In genomic region chr22:20510811-20511577, GRCh38 we compare ENCODE assay signal across 15 cellular contexts. TPM values are rescaled to one million over a fixed set of nuclear protein-coding genes. Genes with fewer than 3 reads are reported as not detected.
A peak's percentile ranks its signal among the peaks of the same experiment; 100 is the strongest.
DNase-seq lines count a peak whose midpoint lies in the region; ATAC-seq and TF ChIP-seq lines count a peak whose summit lies in the region.
"Had no signal": no experiment of that assay in that cellular context is flagged by ENCODE, and none has a peak within 500 bp of the region (broad histone marks: within the 10 kb centered on the region; RNA-seq: fewer than 3 reads in every experiment).

No MANE protein-coding gene starts in this region.

- intact Hi-C loops in activated naive CD4-positive, alpha-beta T cell treated with anti-CD3 and anti-CD28 coated beads for 36 hours (cut with micrococcal nuclease): no loop called here

- H3K36me3 Mint-ChIP-seq in activated naive CD4-positive, alpha-beta T cell treated with anti-CD3 and anti-CD28 coated beads, Interleukin-2, amount 50 U/mL, for 24 hours: peaks cover 15% of the 10 kb centered on the region
- peaks cover 14% of the 10 kb centered on the region for H3K36me3 Mint-ChIP-seq in activated naive CD4-positive, alpha-beta T cell treated with anti-CD3 and anti-CD28 coated beads for 36 hours (ENCODE audit: low read depth)
- peaks cover 7% of the 10 kb centered on the region for H3K36me3 Mint-ChIP-seq in activated naive CD8-positive, alpha-beta T cell
- peaks cover 15% of the 10 kb centered on the region for H3K36me3 Mint-ChIP-seq in type B pancreatic cell

- peak overlapping the region; percentile 41 for H3K27ac Mint-ChIP-seq in activated naive CD4-positive, alpha-beta T cell treated with anti-CD3 and anti-CD28 coated beads, Interleukin-2, amount 50 U/mL, for 24 hours
- no peak overlapping the region for H3K27ac Mint-ChIP-seq in activated naive CD4-positive, alpha-beta T cell treated with anti-CD3 and anti-CD28 coated beads for 36 hours
- H3K27ac Mint-ChIP-seq in activated naive CD8-positive, alpha-beta T cell: peak overlapping the region; percentile 64
- peak overlapping the region; percentile 98 for H3K27ac Mint-ChIP-seq in type B pancreatic cell

- peak overlapping the region; percentile 59 for H3K4me3 Mint-ChIP-seq in activated naive CD4-positive, alpha-beta T cell treated with anti-CD3 and anti-CD28 coated beads, Interleukin-2, amount 50 U/mL, for 24 hours
- no peak overlapping the region for H3K4me3 Mint-ChIP-seq in activated naive CD4-positive, alpha-beta T cell treated with anti-CD3 and anti-CD28 coated beads for 36 hours
- peak overlapping the region; percentile 98 for H3K4me3 Mint-ChIP-seq in activated naive CD8-positive, alpha-beta T cell
- peak overlapping the region; percentile 97 for H3K4me3 Mint-ChIP-seq in type B pancreatic cell

- H3K4me3 ChIP-seq in lung (no peak overlapping the region), MG63 (no peak overlapping the region)

- H3K4me1 Mint-ChIP-seq in activated naive CD4-positive, alpha-beta T cell treated with anti-CD3 and anti-CD28 coated beads, Interleukin-2, amount 50 U/mL, for 24 hours: peaks cover 73% of the 10 kb centered on the region
- H3K4me1 Mint-ChIP-seq in activated naive CD4-positive, alpha-beta T cell treated with anti-CD3 and anti-CD28 coated beads for 36 hours (ENCODE audit: low read depth): peaks cover 67% of the 10 kb centered on the region
- H3K4me1 Mint-ChIP-seq in activated naive CD8-positive, alpha-beta T cell (ENCODE audit: low read depth): peaks cover 74% of the 10 kb centered on the region
- peaks cover 52% of the 10 kb centered on the region for H3K4me1 Mint-ChIP-seq in type B pancreatic cell (ENCODE audit: unreplicated experiment)

- no peaks in the 10 kb centered on the region for H3K27me3 ChIP-seq in lung (ENCODE audit: control insufficient read depth, insufficient read depth)
- no peaks in the 10 kb centered on the region for H3K27me3 ChIP-seq in MG63

- TF ChIP-seq CTCF in lung (IDR thresholded peaks at IDR 0.05; ENCODE audit: control extremely low read depth, extremely low read depth) (no peak), type B pancreatic cell (conservative IDR thresholded peaks at IDR 0.05) (no peak)

- CTCF ChIA-PET in activated naive CD4-positive, alpha-beta T cell treated with anti-CD3 and anti-CD28 coated beads for 36 hours (lab: Charles Lee): interaction anchor here (0.6 to 1.2 kb wide), 4 partner anchors 21 to 92 kb away, joined by 3 to 5 read pairs (median 3); no protein-coding TSS in a partner anchor

- peak overlapping the region; percentile 47 to 59 for H3K27ac ChIP-seq in lung (ENCODE audit: low read depth in 1 of 2, low read length in 1 of 2)
- H3K27ac ChIP-seq: C4-2B had no signal

- no peak for DNase-seq in activated naive CD4-positive, alpha-beta T cell treated with anti-CD3 and anti-CD28 coated beads for 36 hours
- DNase-seq in lung (ENCODE audit: low spot score) (no peak), type B pancreatic cell (ENCODE audit: extremely low spot score, unreplicated experiment) (no peak), 8988T (no peak), NCI-H510A (lab: John Stamatoyannopoulos, UW) (no peak), MG63 (no peak)
- DNase-seq: activated naive CD4-positive, alpha-beta T cell treated with Interleukin-2 at 50 U/mL for 16 hours; H7; left ventricle myocardium superior; NCI-H345; stimulated activated CD4-positive, alpha-beta T cell treated with anti-CD3 and anti-CD28 coated beads, Interleukin-1b, Interleukin-23, amount 100 ng/mL, for 48 hours; T1000 had no signal

- peaks cover 23 to 24% of the 10 kb centered on the region in 2 donors for H3K4me1 ChIP-seq in lung (ENCODE audit: control insufficient read depth in 2 of 2, insufficient read depth in 2 of 2, low read length in 2 of 2)

- ATAC-seq in lung (ENCODE audit: insufficient read depth, low FRiP score): no peak
- ATAC-seq: left ventricle myocardium superior had no signal

- WGBS in lung, 2 donors: 65 to 79% methylated on average over 10 of the region's 10 CpGs

- H3K36me3 ChIP-seq in lung (ENCODE audit: control insufficient read depth in 2 of 2, insufficient read depth in 2 of 2, low read length in 2 of 2) (peaks cover 0 to 4% of the 10 kb centered on the region in 2 donors), MG63 (peaks cover 37% of the 10 kb centered on the region)

- no peaks in the 10 kb centered on the region for H3K9me3 Mint-ChIP-seq in activated naive CD4-positive, alpha-beta T cell treated with anti-CD3 and anti-CD28 coated beads, Interleukin-2, amount 50 U/mL, for 24 hours
- H3K9me3 Mint-ChIP-seq in activated naive CD4-positive, alpha-beta T cell treated with anti-CD3 and anti-CD28 coated beads for 36 hours: no peaks in the 10 kb centered on the region
- no peaks in the 10 kb centered on the region for H3K9me3 Mint-ChIP-seq in activated naive CD8-positive, alpha-beta T cell (ENCODE audit: low read depth)
- H3K9me3 Mint-ChIP-seq in type B pancreatic cell: no peaks in the 10 kb centered on the region

- H3K27me3 Mint-ChIP-seq in activated naive CD4-positive, alpha-beta T cell treated with anti-CD3 and anti-CD28 coated beads, Interleukin-2, amount 50 U/mL, for 24 hours: no peaks in the 10 kb centered on the region
- no peaks in the 10 kb centered on the region for H3K27me3 Mint-ChIP-seq in activated naive CD4-positive, alpha-beta T cell treated with anti-CD3 and anti-CD28 coated beads for 36 hours (ENCODE audit: low read depth)
- H3K27me3 Mint-ChIP-seq in activated naive CD8-positive, alpha-beta T cell: no peaks in the 10 kb centered on the region
- H3K27me3 Mint-ChIP-seq in type B pancreatic cell: no peaks in the 10 kb centered on the region

- H3K9me3 ChIP-seq in lung (ENCODE audit: control insufficient read depth in 2 of 2, insufficient read depth in 1 of 2, low read length in 1 of 2): no peaks in the 10 kb centered on the region
- H3K9me3 ChIP-seq in MG63: no peaks in the 10 kb centered on the region

RNA-seq across cellular contexts. Expression of gene MED15, which starts 3.6 kb away (rescaled TPM):
- total RNA-seq in activated naive CD4-positive, alpha-beta T cell treated with anti-CD3 and anti-CD28 coated beads for 36 hours: 100 to 1,000 TPM in 1 of 2 experiments, 10 to 100 TPM in 1; 94.7 to 108 TPM
- total RNA-seq in lung (100 to 1,000 TPM in 1 of 2 donors, 10 to 100 TPM in 1; 68.3 to 123 TPM), type B pancreatic cell (ENCODE audit: low replicate concordance) (90.8 and 121 TPM in 2 replicates)
- 10 to 100 TPM; 57.8 to 69.8 TPM for polyA plus RNA-seq in lung
- total RNA-seq in MG63 (2014; rRNA removed; shearing (Covaris generic); ENCODE audit: low replicate concordance): 17.2 and 34.0 TPM in 2 replicates

RNA-seq across cellular contexts. Expression of gene KLHL22, which starts 15.4 kb away (rescaled TPM):
- 10 to 100 TPM; 10.1 to 11.7 TPM for total RNA-seq in activated naive CD4-positive, alpha-beta T cell treated with anti-CD3 and anti-CD28 coated beads for 36 hours
- total RNA-seq in lung: 10 to 100 TPM; 20.8 to 28.3 TPM
- 10 to 100 TPM; 12.1 to 16.9 TPM for polyA plus RNA-seq in lung
- 34.3 and 38.8 TPM in 2 replicates for total RNA-seq in type B pancreatic cell (ENCODE audit: low replicate concordance)
- 29.1 and 36.0 TPM in 2 replicates for total RNA-seq in MG63 (2014; rRNA removed; shearing (Covaris generic); ENCODE audit: low replicate concordance)
